Comparison of ENCODE assay signal across 1 cellular context in genomic region chr2:196204991-196205766, GRCh38.
TF ChIP-seq lines count a peak whose summit lies in the region.

No MANE protein-coding gene starts in this region.

TF ChIP-seq in GM23338, 12 proteins besides CTCF, POLR2A, EP300 and RAD21:
- TF ChIP-seq STAT1 (IDR thresholded peaks at IDR 0.05; ENCODE audit: unreplicated experiment) (no peak), ZNF114 (CRISPR knock-in tag; IDR thresholded peaks at IDR 0.05) (no peak), ZNF462 (CRISPR knock-in tag; IDR thresholded peaks at IDR 0.05) (no peak), CREB1 (CRISPR knock-in tag; IDR thresholded peaks at IDR 0.05; ENCODE audit: low read depth) (no peak), REST (IDR thresholded peaks at IDR 0.05; ENCODE audit: unreplicated experiment) (no peak), EZH2phosphoT487 (IDR thresholded peaks at IDR 0.05; ENCODE audit: unreplicated experiment) (no peak), ETS1 (IDR thresholded peaks at IDR 0.05) (no peak), EZH2 (IDR thresholded peaks at IDR 0.05; ENCODE audit: low read depth, unreplicated experiment) (no peak), ZNF331 (CRISPR knock-in tag; IDR thresholded peaks at IDR 0.05; ENCODE audit: low read depth) (no peak), JUNB (IDR thresholded peaks at IDR 0.05; ENCODE audit: unreplicated experiment) (no peak), POLR2AphosphoS5 (IDR thresholded peaks at IDR 0.05; ENCODE audit: low read depth) (no peak), NANOG (IDR thresholded peaks at IDR 0.05; ENCODE audit: borderline replicate concordance) (no peak)
